In the genomic region with DNA sequence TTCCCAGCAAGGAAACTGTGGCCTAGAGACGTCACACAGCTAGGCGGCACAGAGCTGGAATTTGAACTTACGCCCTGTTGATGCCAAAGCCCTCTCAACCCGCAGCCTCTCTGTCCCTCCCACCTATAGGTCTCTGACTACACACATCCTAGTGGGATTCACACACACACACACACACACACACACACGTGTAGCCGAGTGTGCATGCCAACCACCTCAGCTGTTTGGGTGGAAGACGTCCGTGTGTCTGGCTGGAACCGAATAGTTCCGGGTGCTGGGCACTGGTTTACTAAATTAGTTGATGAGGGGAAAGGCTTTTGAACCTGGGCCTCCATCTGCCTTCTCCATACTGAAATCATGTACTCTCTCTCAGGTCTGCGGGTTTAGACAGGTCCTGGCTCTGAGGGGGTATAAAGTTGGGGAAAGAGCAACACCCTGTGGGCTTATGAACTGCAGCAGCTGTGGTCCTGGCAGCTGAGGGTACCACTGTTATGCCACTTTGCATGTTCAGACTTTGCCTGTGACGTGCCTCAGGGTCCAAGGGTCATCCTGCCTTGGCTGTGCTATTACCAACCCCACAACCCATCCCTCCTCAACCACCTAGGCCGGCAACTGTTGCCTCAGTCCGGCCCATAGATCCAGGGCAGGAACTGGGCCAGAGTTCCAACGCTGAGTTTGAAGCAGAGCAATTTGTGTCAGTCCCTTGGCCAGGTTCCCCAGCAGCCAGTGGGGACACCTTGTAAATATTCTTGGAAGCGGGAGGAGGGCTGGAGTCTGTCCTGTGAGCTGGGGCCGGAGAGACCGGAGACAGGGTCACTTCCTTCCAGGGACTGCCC, we compare ENCODE assay signal across 17 cellular contexts. TPM values are rescaled to one million over a fixed set of nuclear protein-coding genes. Genes with fewer than 3 reads are reported as not detected.
A peak's percentile ranks its signal among the peaks of the same experiment; 100 is the strongest.
DNase-seq lines count a peak whose midpoint lies in the region; ATAC-seq and TF ChIP-seq lines count a peak whose summit lies in the region.
"Had no signal": no experiment of that assay in that cellular context is flagged by ENCODE, and none has a peak within 500 bp of the region (broad histone marks: within the 10 kb centered on the region; RNA-seq: fewer than 3 reads in every experiment).

No MANE protein-coding gene starts in this region.

- CTCF ChIA-PET in CD8-positive, alpha-beta memory T cell (lab: Charles Lee), result interaction anchor here (1.2 to 4.8 kb wide), 2 partner anchors 59 to 81 kb away, joined by 3 to 23 read pairs; no protein-coding TSS in a partner anchor
- CTCF ChIA-PET in Panc1 (lab: Charles Lee), result interaction anchor here (1.2 kb wide), 1 partner anchor 55 kb away, joined by 4 read pairs; no protein-coding TSS in a partner anchor

- intact Hi-C loops in Panc1 (cut with micrococcal nuclease; ENCODE audit: unreplicated experiment) (no loop called here), left colon (cut with DNase I, micrococcal nuclease) (no loop called here)

- H3K36me3 ChIP-seq in CD8-positive, alpha-beta memory T cell (ENCODE audit: insufficient read depth, low read length), result no peaks in the 10 kb centered on the region
- no peaks in the 10 kb centered on the region for H3K36me3 ChIP-seq in Panc1 (ENCODE audit: control insufficient read depth, insufficient read depth, low read length)

- in situ Hi-C loops in Panc1 (cut with HindIII; ENCODE audit: low pct_unique_long_range_greater_than_20kb, low sequenced_read_pairs), result no loop called here

- H3K4me3 Mint-ChIP-seq in CD8-positive, alpha-beta memory T cell, result peak overlapping the region in 5 of 7 donors; percentile 15 to 71 (median 48)
- H3K4me3 Mint-ChIP-seq: activated naive CD8-positive, alpha-beta T cell treated with anti-CD3 and anti-CD28 coated beads, Interleukin-2, amount 50 U/mL, for 24 hours had no signal

- H3K9me3 Mint-ChIP-seq in CD8-positive, alpha-beta memory T cell, result no peaks in the 10 kb centered on the region
- H3K9me3 Mint-ChIP-seq: activated naive CD8-positive, alpha-beta T cell treated with anti-CD3 and anti-CD28 coated beads, Interleukin-2, amount 50 U/mL, for 24 hours; activated T-cell treated with anti-CD3 and anti-CD28 coated beads, Interleukin-2, amount 50 U/mL, for 4 hours had no signal

- no peak overlapping the region for H3K4me3 ChIP-seq in CD8-positive, alpha-beta memory T cell (ENCODE audit: low read length)
- H3K4me3 ChIP-seq in Panc1 (ENCODE audit: low read depth in 2 of 2, low read length in 2 of 2), result no peak overlapping the region
- H3K4me3 ChIP-seq: lung, tibial artery had no signal

- no TSS peak for BruUV-seq in Panc1 (replicated peaks; lab: Mats Ljungman, UMichigan)

- peaks cover 15 to 23% of the 10 kb centered on the region in 2 donors for H3K27me3 Mint-ChIP-seq in CD8-positive, alpha-beta memory T cell

- POLR2A ChIA-PET in CD8-positive, alpha-beta memory T cell (lab: Charles Lee), result no interaction called here
- POLR2A ChIA-PET in Panc1 (lab: Charles Lee), result no interaction called here

- TF ChIP-seq CTCF in Panc1 (IDR thresholded peaks at IDR 0.05), result no peak

- no peaks in the 10 kb centered on the region for H3K36me3 Mint-ChIP-seq in CD8-positive, alpha-beta memory T cell

- peaks cover 10% of the 10 kb centered on the region for H3K27me3 ChIP-seq in CD8-positive, alpha-beta memory T cell (ENCODE audit: insufficient read depth, low read length, poor library complexity, severe bottlenecking)
- no peaks in the 10 kb centered on the region for H3K27me3 ChIP-seq in Panc1 (ENCODE audit: control insufficient read depth, insufficient read depth, low read length)
- H3K27me3 ChIP-seq: tibial artery had no signal

- peaks cover 10 to 23% (median 21%) of the 10 kb centered on the region in 3 donors for H3K4me1 Mint-ChIP-seq in CD8-positive, alpha-beta memory T cell

- peak overlapping the region in 1 of 8 donors; percentile 9 for H3K27ac Mint-ChIP-seq in CD8-positive, alpha-beta memory T cell
- H3K27ac Mint-ChIP-seq: activated naive CD8-positive, alpha-beta T cell treated with anti-CD3 and anti-CD28 coated beads, Interleukin-2, amount 50 U/mL, for 24 hours had no signal

- H3K4me1 ChIP-seq in CD8-positive, alpha-beta memory T cell (ENCODE audit: insufficient read depth, low read length), result no peaks in the 10 kb centered on the region
- H3K4me1 ChIP-seq in Panc1 (ENCODE audit: control insufficient read depth, insufficient read depth, low read length), result no peaks in the 10 kb centered on the region

- H3K9me3 ChIP-seq in CD8-positive, alpha-beta memory T cell (ENCODE audit: low read length), result no peaks in the 10 kb centered on the region
- H3K9me3 ChIP-seq in Panc1 (ENCODE audit: control insufficient read depth, insufficient read depth, low read depth, low read length), result no peaks in the 10 kb centered on the region
- H3K9me3 ChIP-seq: SK-N-SH, tibial artery had no signal

- no peak overlapping the region for H3K27ac ChIP-seq in CD8-positive, alpha-beta memory T cell (ENCODE audit: low read depth, low read length)
- no peak overlapping the region for H3K27ac ChIP-seq in Panc1 (ENCODE audit: low read length)
- H3K27ac ChIP-seq: tibial artery had no signal

- 0 out of 2 replicates have a peak, but pooled peaks have one; percentile 19 for ATAC-seq in Panc1
- peak; percentile 31 for ATAC-seq in left colon
- no peak for ATAC-seq in GM21390 (IDR thresholded peaks at IDR 0.05; ENCODE audit: unreplicated experiment)
- ATAC-seq: activated naive CD8-positive, alpha-beta T cell treated with anti-CD3 and anti-CD28 coated beads, Interleukin-2, amount 50 U/mL, for 24 hours; activated T-cell treated with anti-CD3 and anti-CD28 coated beads, Interleukin-2, amount 50 U/mL, for 4 hours had no signal

- DNase-seq in CD8-positive, alpha-beta memory T cell, result peak in 1 of 5 donors; percentile 30
- DNase-seq in Panc1 (ENCODE audit: low read depth, low spot score), result no peak
- no peak for DNase-seq in left colon
- DNase-seq in pons (ENCODE audit: low spot score), result peak; percentile 53
- no peak for DNase-seq in superior temporal gyrus (ENCODE audit: extremely low spot score)
- DNase-seq in DMS153 (lab: John Stamatoyannopoulos, UW), result no peak
- DNase-seq in NK-92 (lab: John Stamatoyannopoulos, UW; ENCODE audit: unreplicated experiment), result no peak
- DNase-seq: activated CD4-positive, alpha-beta T cell treated with anti-CD3 and anti-CD28 coated beads, Interleukin-2, amount 50 U/mL, for 48 hours; activated naive CD8-positive, alpha-beta T cell treated with anti-CD3 and anti-CD28 coated beads, Interleukin-2, amount 50 U/mL, for 24 hours; activated T-cell treated with anti-CD3 and anti-CD28 coated beads, Interleukin-2, amount 50 U/mL, for 4 hours; IMR-90; NCI-H1930; NCI-H69; SK-N-SH had no signal

RNA-seq across cellular contexts. Expression of a gene that starts 50.5 kb away (rescaled TPM):
- not detected for total RNA-seq in CD8-positive, alpha-beta memory T cell
- polyA plus RNA-seq in CD8-positive, alpha-beta memory T cell, result 0.12 TPM
- total RNA-seq in Panc1 (2021; ENCODE audit: unreplicated experiment) (0.05 TPM), left colon (under 1 TPM in 1 of 2 donors, not detected in 1; 0.08 TPM)
- polyA plus RNA-seq in Panc1 (2012; ENCODE audit: insufficient read length), result 0.13 TPM
- total RNA-seq: activated T-cell treated with anti-CD3 and anti-CD28 coated beads, Interleukin-2, amount 50 U/mL, for 4 hours; IMR-90 had no signal
